Comparison of ENCODE assay signal across 13 cellular contexts in the genomic region with DNA sequence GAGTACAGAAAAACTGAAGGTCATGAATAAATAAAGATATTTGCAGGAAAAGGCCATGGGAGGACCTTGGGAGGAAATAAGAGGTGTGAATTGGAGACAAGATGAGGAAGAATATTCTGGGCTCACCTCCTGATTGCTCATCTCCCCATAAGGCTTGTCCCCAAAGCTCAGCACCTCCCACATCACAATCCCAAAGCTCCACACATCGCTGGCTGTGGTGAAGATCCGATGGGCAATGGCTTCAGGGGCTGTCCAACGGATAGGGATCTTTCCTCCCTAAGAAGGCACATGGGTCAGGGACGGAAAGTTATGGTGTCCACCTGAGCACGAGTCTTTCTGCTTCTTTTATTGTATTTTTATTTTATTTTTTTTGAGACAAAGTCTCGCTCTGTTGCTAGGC. TPM values are rescaled to one million over a fixed set of nuclear protein-coding genes. Genes with fewer than 3 reads are reported as not detected.
DNase-seq lines count a peak whose midpoint lies in the region; ATAC-seq and TF ChIP-seq lines count a peak whose summit lies in the region.
"Had no signal": no experiment of that assay in that cellular context is flagged by ENCODE, and none has a peak within 500 bp of the region (broad histone marks: within the 10 kb centered on the region; RNA-seq: fewer than 3 reads in every experiment).

No MANE protein-coding gene starts in this region.

- H3K4me3 ChIP-seq in Caco-2 (ENCODE audit: low read depth, low read length) (no peak overlapping the region), neutrophil (ENCODE audit: low read depth in 1 of 2, low read length in 1 of 2) (no peak overlapping the region)

- H3K27me3 ChIP-seq in Caco-2 (replicated peaks; ENCODE audit: control insufficient read depth, insufficient read depth, low read length), result no peaks in the 10 kb centered on the region
- no peaks in the 10 kb centered on the region for H3K27me3 ChIP-seq in neutrophil

- peak overlapping the region; percentile 20 for H3K27ac Mint-ChIP-seq in Caco-2 (ENCODE audit: unreplicated experiment)
- peak overlapping the region; percentile 69 for H3K27ac Mint-ChIP-seq in HFFc6
- H3K27ac Mint-ChIP-seq in activated CD8-positive, alpha-beta T cell treated with anti-CD3 and anti-CD28 coated beads, Interleukin-2, amount 10 ng/mL, durations not matched to agents 7 days and 5 days, result no peak overlapping the region

- H3K27me3 Mint-ChIP-seq in Caco-2 (ENCODE audit: insufficient read depth, unreplicated experiment) (no peaks in the 10 kb centered on the region), HFFc6 (ENCODE audit: insufficient read depth) (peaks cover 35% of the 10 kb centered on the region)
- no peaks in the 10 kb centered on the region for H3K27me3 Mint-ChIP-seq in activated CD8-positive, alpha-beta T cell treated with anti-CD3 and anti-CD28 coated beads, Interleukin-2, amount 10 ng/mL, durations not matched to agents 7 days and 5 days (ENCODE audit: low read depth)

- H3K27ac ChIP-seq in neutrophil, result peak overlapping the region; percentile 51

- CTCF ChIA-PET in Caco-2 (lab: Charles Lee), result interaction anchor here (0.9 to 1.7 kb wide), 3 partner anchors 14 to 154 kb away, joined by 3 to 9 read pairs (median 3); no protein-coding TSS in a partner anchor
- CTCF ChIA-PET in activated CD8-positive, alpha-beta T cell treated with anti-CD3 and anti-CD28 coated beads, Interleukin-2, amount 10 ng/mL, durations not matched to agents 7 days and 5 days (lab: Charles Lee), result no interaction called here

- H3K9me3 ChIP-seq in Caco-2 (no peaks in the 10 kb centered on the region), neutrophil (peaks cover 2% of the 10 kb centered on the region)

- H3K36me3 Mint-ChIP-seq in Caco-2 (ENCODE audit: insufficient read depth, unreplicated experiment) (peaks cover 78% of the 10 kb centered on the region), HFFc6 (ENCODE audit: low read depth) (peaks cover 27% of the 10 kb centered on the region)
- H3K36me3 Mint-ChIP-seq in activated CD8-positive, alpha-beta T cell treated with anti-CD3 and anti-CD28 coated beads, Interleukin-2, amount 10 ng/mL, durations not matched to agents 7 days and 5 days (ENCODE audit: low read depth), result peaks cover 54% of the 10 kb centered on the region

- no peaks in the 10 kb centered on the region for H3K9me3 Mint-ChIP-seq in Caco-2 (ENCODE audit: unreplicated experiment)
- peaks cover 5% of the 10 kb centered on the region; the same call in 1 of the 2 replicates for H3K9me3 Mint-ChIP-seq in HFFc6
- no peaks in the 10 kb centered on the region for H3K9me3 Mint-ChIP-seq in activated CD8-positive, alpha-beta T cell treated with anti-CD3 and anti-CD28 coated beads, Interleukin-2, amount 10 ng/mL, durations not matched to agents 7 days and 5 days (ENCODE audit: insufficient read depth)

- TF ChIP-seq CTCF in Caco-2 (IDR thresholded peaks at IDR 0.05; ENCODE audit: insufficient read depth in 1 of 2, low read depth in 1 of 2, low read length in 1 of 2, severe bottlenecking in 1 of 2, unreplicated experiment in 1 of 2) (no peak), HFFc6 (IDR thresholded peaks at IDR 0.05) (no peak), neutrophil (IDR thresholded peaks at IDR 0.05) (no peak)

- intact Hi-C loops in Caco-2 (cut with micrococcal nuclease; ENCODE audit: unreplicated experiment), result no loop called here

- POLR2A ChIA-PET in Caco-2 (lab: Charles Lee), result no interaction called here
- POLR2A ChIA-PET in activated CD8-positive, alpha-beta T cell treated with anti-CD3 and anti-CD28 coated beads, Interleukin-2, amount 10 ng/mL, durations not matched to agents 7 days and 5 days (lab: Charles Lee), result interaction anchor here (1.6 to 3.2 kb wide), 2 partner anchors 10 to 13 kb away, joined by 3 to 9 read pairs; no protein-coding TSS in a partner anchor

- DNase-seq in Caco-2 (no peak), HFFc6 (no peak), dermis blood vessel endothelial cell (peak; percentile 28), medulla oblongata (ENCODE audit: extremely low spot score) (no peak), Kasumi-1 (lab: John Stamatoyannopoulos, UW) (no peak)
- DNase-seq in activated CD8-positive, alpha-beta T cell treated with anti-CD3 and anti-CD28 coated beads, Interleukin-2, amount 10 ng/mL, durations not matched to agents 7 days and 5 days, result no peak
- no peak for DNase-seq in NK-92 treated with Interleukin-12 subunit alpha and Interleukin-12 subunit beta, amount 100 ng/mL, for 24 hours (lab: John Stamatoyannopoulos, UW)
- DNase-seq: NCI-H146, NCI-H2107, PC-3 had no signal

- peaks cover 5% of the 10 kb centered on the region for H3K36me3 ChIP-seq in Caco-2 (ENCODE audit: control insufficient read depth, insufficient read depth, low read length)
- peaks cover 70% of the 10 kb centered on the region for H3K36me3 ChIP-seq in neutrophil

- H3K4me1 ChIP-seq in Caco-2 (peaks cover 20% of the 10 kb centered on the region; the same call in 1 of the 2 replicates), neutrophil (ENCODE audit: control insufficient read depth in 1 of 2, insufficient read depth in 1 of 2, low read depth in 1 of 2, low read length in 1 of 2) (peaks cover 0 to 12% of the 10 kb centered on the region in 2 experiments)

- H3K4me3 Mint-ChIP-seq in Caco-2 (ENCODE audit: unreplicated experiment) (no peak overlapping the region), HFFc6 (peak overlapping the region; percentile 29; the same call in 1 of the 2 replicates)
- no peak overlapping the region for H3K4me3 Mint-ChIP-seq in activated CD8-positive, alpha-beta T cell treated with anti-CD3 and anti-CD28 coated beads, Interleukin-2, amount 10 ng/mL, durations not matched to agents 7 days and 5 days

- H3K4me1 Mint-ChIP-seq in Caco-2 (ENCODE audit: low read depth, unreplicated experiment) (peaks cover 17% of the 10 kb centered on the region), HFFc6 (ENCODE audit: low read depth) (peaks cover 56% of the 10 kb centered on the region)
- peaks cover 33% of the 10 kb centered on the region for H3K4me1 Mint-ChIP-seq in activated CD8-positive, alpha-beta T cell treated with anti-CD3 and anti-CD28 coated beads, Interleukin-2, amount 10 ng/mL, durations not matched to agents 7 days and 5 days (ENCODE audit: low read depth)

- BruUV-seq in Caco-2 (replicated peaks; lab: Mats Ljungman, UMichigan), result no TSS peak

- no peak for ATAC-seq in activated CD8-positive, alpha-beta T cell treated with anti-CD3 and anti-CD28 coated beads, Interleukin-2, amount 10 ng/mL, durations not matched to agents 7 days and 5 days

RNA-seq across cellular contexts. Expression of a gene that starts 12.9 kb away (rescaled TPM):
- 147 and 160 TPM in 2 replicates for total RNA-seq in Caco-2 (2022)
- total RNA-seq in HFFc6 (2021; fragmentation: NEBNext Ultra II Directional; extraction: Animal tissue kit (Norgen Biotek cat#: 25700)), result 100 to 1,000 TPM; 491 to 576 (median 546) TPM
- total RNA-seq in dermis blood vessel endothelial cell, result 26.2 and 57.2 TPM in 2 replicates
- 100 to 1,000 TPM; 179 to 192 TPM for total RNA-seq in activated CD8-positive, alpha-beta T cell treated with anti-CD3 and anti-CD28 coated beads, Interleukin-2, amount 10 ng/mL, durations not matched to agents 7 days and 5 days

RNA-seq across cellular contexts. Expression of a gene that starts 14.6 kb away (rescaled TPM):
- 66.6 and 69.2 TPM in 2 replicates for total RNA-seq in Caco-2 (2022)
- not detected for total RNA-seq in HFFc6 (2021; fragmentation: NEBNext Ultra II Directional; extraction: Animal tissue kit (Norgen Biotek cat#: 25700))
- total RNA-seq in dermis blood vessel endothelial cell, result 0.09 TPM in 1 of 2 replicates, not detected in the other
- total RNA-seq in activated CD8-positive, alpha-beta T cell treated with anti-CD3 and anti-CD28 coated beads, Interleukin-2, amount 10 ng/mL, durations not matched to agents 7 days and 5 days, result 10 to 100 TPM; 12.4 to 15.7 TPM
- total RNA-seq: SK-MEL-5 had no signal

RNA-seq across cellular contexts. Expression of a gene that starts 31.6 kb away (rescaled TPM):
- 20.2 and 22.3 TPM in 2 replicates for total RNA-seq in Caco-2 (2022)
- total RNA-seq in HFFc6 (2021; fragmentation: NEBNext Ultra II Directional; extraction: Animal tissue kit (Norgen Biotek cat#: 25700)), result 1 to 10 TPM in 3 of 6 experiments, under 1 TPM in 3; 0.70 to 1.3 (median 0.98) TPM
- total RNA-seq in dermis blood vessel endothelial cell, result 0.23 and 0.51 TPM in 2 replicates
- total RNA-seq in activated CD8-positive, alpha-beta T cell treated with anti-CD3 and anti-CD28 coated beads, Interleukin-2, amount 10 ng/mL, durations not matched to agents 7 days and 5 days, result 1 to 10 TPM; 2.2 to 2.4 TPM
- total RNA-seq: SK-MEL-5 had no signal

RNA-seq across cellular contexts. Expression of a gene that starts 49.2 kb away (rescaled TPM):
- not detected in 2 replicates for total RNA-seq in Caco-2 (2022)
- total RNA-seq in HFFc6 (2021; fragmentation: NEBNext Ultra II Directional; extraction: Animal tissue kit (Norgen Biotek cat#: 25700)), result not detected
- total RNA-seq in dermis blood vessel endothelial cell, result not detected in 2 replicates
- total RNA-seq in activated CD8-positive, alpha-beta T cell treated with anti-CD3 and anti-CD28 coated beads, Interleukin-2, amount 10 ng/mL, durations not matched to agents 7 days and 5 days, result under 1 TPM; 0.26 to 0.29 TPM
- total RNA-seq: HT1080, PC-3, SK-MEL-5 had no signal

Comparison
In these comparisons a context has a peak if more than half of its experiments do, and no peak if none do; other contexts are left out.
1. RNA of a gene that starts 14.6 kb away (total RNA-seq): 66.6 to 69.2 TPM in Caco-2 and 12.4 to 15.7 TPM in activated CD8-positive, alpha-beta T cell treated with anti-CD3 and anti-CD28 coated beads, Interleukin-2, amount 10 ng/mL, durations not matched to agents 7 days and 5 days; not detected in HFFc6 and 0.09 TPM in dermis blood vessel endothelial cell; every median in the first group is over 10 times any median in the second.